ENCODE assay signal across 11 cellular contexts in the genomic region with DNA sequence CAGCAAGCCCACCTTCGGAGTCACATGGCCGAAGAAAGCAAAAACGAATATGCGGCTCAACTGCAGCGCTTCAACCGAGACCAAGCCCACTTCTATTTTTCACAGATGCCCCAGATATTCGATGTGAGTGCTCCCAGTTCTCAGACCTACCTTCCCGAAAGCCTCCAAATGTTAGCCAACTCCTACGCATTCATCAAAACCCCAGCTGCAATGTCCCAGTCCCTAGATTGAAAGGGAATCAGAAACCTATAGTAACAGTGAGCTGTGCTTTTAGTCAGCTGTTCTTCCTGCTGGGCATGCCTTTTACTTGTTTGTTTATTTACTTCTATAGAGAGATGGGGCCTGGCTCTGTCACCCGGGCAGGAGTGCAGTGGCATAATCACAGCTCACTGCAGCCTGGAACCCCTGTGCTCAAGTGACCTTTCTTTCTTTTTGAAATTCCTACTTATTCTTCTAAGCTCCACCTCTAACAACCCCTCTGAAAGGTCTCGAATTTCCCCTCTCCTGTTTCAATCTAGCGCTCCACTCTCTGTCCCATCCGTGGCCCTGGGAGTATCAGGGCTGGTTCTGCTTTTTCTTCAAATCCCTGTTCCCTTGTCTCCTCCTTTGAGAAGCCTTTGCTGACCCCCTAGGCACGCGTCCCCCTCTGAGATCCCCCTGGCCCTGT. TPM values are rescaled to one million over a fixed set of nuclear protein-coding genes. Genes with fewer than 3 reads are reported as not detected.
DNase-seq lines count a peak whose midpoint lies in the region; ATAC-seq, FAIRE-seq and TF ChIP-seq lines count a peak whose summit lies in the region.
"Had no signal": no experiment of that assay in that cellular context is flagged by ENCODE, and none has a peak within 500 bp of the region (broad histone marks: within the 10 kb centered on the region; RNA-seq: fewer than 3 reads in every experiment).

No MANE protein-coding gene starts in this region.

- H3K4me2 ChIP-seq in endothelial cell of umbilical vein (ENCODE audit: insufficient read depth, low read length) = no peak overlapping the region

- H3K27me3 Mint-ChIP-seq in osteocyte (ENCODE audit: unreplicated experiment) = no peaks in the 10 kb centered on the region

- dilution Hi-C loops in endothelial cell of umbilical vein (cut with MboI; ENCODE audit: extremely low pct_ligation_motif_present, low sequenced_read_pairs) = no loop called here

- peaks cover 28% of the 10 kb centered on the region for H3K36me3 Mint-ChIP-seq in osteocyte (ENCODE audit: unreplicated experiment)

- H3K79me2 ChIP-seq in endothelial cell of umbilical vein (ENCODE audit: control insufficient read depth, insufficient read depth, low read length) = peaks cover 37% of the 10 kb centered on the region

- intact Hi-C loops in endothelial cell of umbilical vein (cut with micrococcal nuclease) = loop anchor here (5.0 kb wide), 1 partner anchor 1832 kb away; no protein-coding TSS in a partner anchor

- H3K27ac Mint-ChIP-seq in osteocyte (ENCODE audit: unreplicated experiment) = peak overlapping the region; percentile 93

- WGBS in HUES64 = 58% methylated on average over 15 of the region's 15 CpGs

- POLR2A ChIA-PET in endothelial cell of umbilical vein (lab: Charles Lee) = no interaction called here

- H4K20me1 ChIP-seq in endothelial cell of umbilical vein (replicated peaks; ENCODE audit: control insufficient read depth, extremely low read depth, insufficient read depth, low read length) = no peaks in the 10 kb centered on the region

- no peaks in the 10 kb centered on the region for H3K9me1 ChIP-seq in endothelial cell of umbilical vein (replicated peaks; ENCODE audit: control insufficient read depth, extremely low read depth, insufficient read depth, low read length)

- H3K36me3 ChIP-seq in HUES64 (ENCODE audit: insufficient read depth, low read length) (peaks cover 62% of the 10 kb centered on the region), endothelial cell of umbilical vein (ENCODE audit: control insufficient read depth in 2 of 2, extremely low read depth in 1 of 2, insufficient read depth in 2 of 2, low read length in 2 of 2) (peaks cover 7 to 30% of the 10 kb centered on the region in 2 experiments)

- H3K9me3 ChIP-seq in HUES64 (ENCODE audit: insufficient read depth, low read depth, low read length) (no peaks in the 10 kb centered on the region), endothelial cell of umbilical vein (replicated peaks; ENCODE audit: control insufficient read depth, insufficient read depth, low read length) (no peaks in the 10 kb centered on the region)

- no TSS peak for BruUV-seq in endothelial cell of umbilical vein (replicated peaks; lab: Mats Ljungman, UMichigan)

- H3K9ac ChIP-seq in HUES64 (ENCODE audit: low read depth, low read length) (peak overlapping the region; percentile 28; the same call in 1 of the 2 replicates), endothelial cell of umbilical vein (replicated peaks; ENCODE audit: extremely low read depth, insufficient read depth, low read length) (no peak overlapping the region)

- no peaks in the 10 kb centered on the region for H3K27me3 ChIP-seq in HUES64 (ENCODE audit: insufficient read depth, low read length)
- no peaks in the 10 kb centered on the region for H3K27me3 ChIP-seq in endothelial cell of umbilical vein (ENCODE audit: control insufficient read depth in 2 of 2, insufficient read depth in 2 of 2, low read length in 2 of 2)

- no peak for FAIRE-seq in endothelial cell of umbilical vein (lab: Jason Lieb, UNC)
- FAIRE-seq: small intestine had no signal

- DNase-seq in AG10803 (ENCODE audit: low read depth) = no peak
- DNase-seq in endothelial cell of umbilical vein (ENCODE audit: low read depth, low spot score) = no peak
- no peak for DNase-seq in osteocyte (ENCODE audit: extremely low spot score, unreplicated experiment)
- no peak for DNase-seq in NCI-H1694 treated with DMSO at 0.1 percent for 48 hours (lab: John Stamatoyannopoulos, UW)
- DNase-seq in NCI-H345 (lab: John Stamatoyannopoulos, UW) = no peak
- DNase-seq in LoVo (ENCODE audit: low spot score) = no peak
- DNase-seq: activated gamma-delta T cell treated with Interleukin-2 at 50 U/mL for 16 hours, DMS79, small intestine had no signal

- H3K4me1 ChIP-seq in HUES64 (ENCODE audit: insufficient read depth, low read length) (peaks cover 30% of the 10 kb centered on the region), endothelial cell of umbilical vein (ENCODE audit: control insufficient read depth, extremely low read depth, insufficient read depth, low read length) (peaks cover 30% of the 10 kb centered on the region)

- H3K4me3 ChIP-seq in AG10803 (ENCODE audit: low read length) (peak overlapping the region; percentile 16), HUES64 (ENCODE audit: low read length) (no peak overlapping the region; the same call in 1 of the 2 replicates), endothelial cell of umbilical vein (replicated peaks in 1 of 3; ENCODE audit: insufficient read depth in 1 of 3, low read depth in 1 of 3, low read length in 3 of 3) (no peak overlapping the region)

- TF ChIP-seq POLR2A in endothelial cell of umbilical vein (IDR thresholded peaks at IDR 0.05; ENCODE audit: low read depth, low read length) = no peak

- TF ChIP-seq CTCF in AG10803 (conservative IDR thresholded peaks at IDR 0.05; ENCODE audit: low read length) (no peak), endothelial cell of umbilical vein (IDR thresholded peaks at IDR 0.05; ENCODE audit: extremely low read depth in 1 of 2, insufficient read depth in 1 of 2, low read depth in 1 of 2, low read length in 2 of 2) (no peak), osteocyte (IDR thresholded peaks at IDR 0.05) (no peak)

- H3K9me3 Mint-ChIP-seq in osteocyte (ENCODE audit: unreplicated experiment) = no peaks in the 10 kb centered on the region

- H2AFZ ChIP-seq in endothelial cell of umbilical vein (ENCODE audit: low read depth, low read length) = no peak overlapping the region

- H3K27ac ChIP-seq in HUES64 (ENCODE audit: low read depth, low read length) (peak overlapping the region; percentile 85), endothelial cell of umbilical vein (ENCODE audit: insufficient read depth, low read depth, low read length) (peak overlapping the region; percentile 66)

- H3K4me3 Mint-ChIP-seq in osteocyte (ENCODE audit: unreplicated experiment) = peak overlapping the region; percentile 56

- CTCF ChIA-PET in endothelial cell of umbilical vein (lab: Charles Lee) = interaction anchor here (1.4 to 1.5 kb wide), 3 partner anchors 60 to 227 kb away, joined by 4 to 6 read pairs (median 4); no protein-coding TSS in a partner anchor

- peaks cover 53% of the 10 kb centered on the region for H3K4me1 Mint-ChIP-seq in osteocyte (ENCODE audit: unreplicated experiment)

- no peak for ATAC-seq in HG03342 (IDR thresholded peaks at IDR 0.05; ENCODE audit: unreplicated experiment)

RNA-seq across cellular contexts. Expression of gene TRIP10, which starts 4.4 kb away (rescaled TPM):
- polyA plus RNA-seq in HUES64 (2013, experiment 1 of 2) = 51.4 TPM
- polyA plus RNA-seq in HUES64 (2013, experiment 2 of 2) = 55.0 TPM
- total RNA-seq in endothelial cell of umbilical vein (65.7 and 69.3 TPM in 2 replicates), osteocyte (51.1 and 53.8 TPM in 2 replicates)
- 26.3 and 28.4 TPM in 2 replicates for polyA plus RNA-seq in endothelial cell of umbilical vein
- polyA plus RNA-seq in endothelial cell of umbilical vein (2011; cell fraction: cytosol; rRNA removed) = 36.2 and 40.0 TPM in 2 replicates
- polyA plus RNA-seq in endothelial cell of umbilical vein (2011; cell fraction: nucleus; rRNA removed) = 175 and 176 TPM in 2 replicates
- 80.6 and 95.7 TPM in 2 replicates for polyA plus RNA-seq in endothelial cell of umbilical vein (2012)
- 21.6 and 38.2 TPM in 2 replicates for polyA minus RNA-seq in endothelial cell of umbilical vein
- polyA minus RNA-seq in endothelial cell of umbilical vein (2011; cell fraction: cytosol; rRNA and poly(A)+ RNA removed) = 22.0 TPM
- polyA minus RNA-seq in endothelial cell of umbilical vein (2011; cell fraction: nucleus; rRNA and poly(A)+ RNA removed) = 16.5 and 20.3 TPM in 2 replicates

RNA-seq across cellular contexts. Expression of gene GPR108, which starts 6.5 kb away (rescaled TPM):
- 22.0 TPM for polyA plus RNA-seq in HUES64 (2013, experiment 1 of 2)
- 17.8 TPM for polyA plus RNA-seq in HUES64 (2013, experiment 2 of 2)
- total RNA-seq in endothelial cell of umbilical vein = 52.6 and 68.5 TPM in 2 replicates
- polyA plus RNA-seq in endothelial cell of umbilical vein = 76.0 and 80.2 TPM in 2 replicates
- polyA plus RNA-seq in endothelial cell of umbilical vein (2011; cell fraction: cytosol; rRNA removed) = 50.5 and 54.3 TPM in 2 replicates
- 127 and 161 TPM in 2 replicates for polyA plus RNA-seq in endothelial cell of umbilical vein (2011; cell fraction: nucleus; rRNA removed)
- polyA plus RNA-seq in endothelial cell of umbilical vein (2012) = 46.1 and 52.6 TPM in 2 replicates
- 64.8 and 67.1 TPM in 2 replicates for polyA minus RNA-seq in endothelial cell of umbilical vein
- polyA minus RNA-seq in endothelial cell of umbilical vein (2011; cell fraction: cytosol; rRNA and poly(A)+ RNA removed) = 35.6 TPM
- 23.1 and 35.2 TPM in 2 replicates for polyA minus RNA-seq in endothelial cell of umbilical vein (2011; cell fraction: nucleus; rRNA and poly(A)+ RNA removed)
- 45.4 and 51.5 TPM in 2 replicates for total RNA-seq in osteocyte

RNA-seq across cellular contexts. Expression of gene SH2D3A, which starts 23.4 kb away (rescaled TPM):
- 7.2 TPM for polyA plus RNA-seq in HUES64 (2013, experiment 1 of 2)
- 6.7 TPM for polyA plus RNA-seq in HUES64 (2013, experiment 2 of 2)
- 0.53 TPM in 1 of 2 replicates, not detected in the other for total RNA-seq in endothelial cell of umbilical vein
- 0.04 and 0.06 TPM in 2 replicates for polyA plus RNA-seq in endothelial cell of umbilical vein
- polyA plus RNA-seq in endothelial cell of umbilical vein (2011; cell fraction: cytosol; rRNA removed) = 0.07 and 0.08 TPM in 2 replicates
- polyA plus RNA-seq in endothelial cell of umbilical vein (2011; cell fraction: nucleus; rRNA removed) = 0.40 and 0.45 TPM in 2 replicates
- polyA plus RNA-seq in endothelial cell of umbilical vein (2012) = 0.37 and 0.41 TPM in 2 replicates
- polyA minus RNA-seq in endothelial cell of umbilical vein = 1.1 TPM in 1 of 2 replicates, not detected in the other
- 11.0 TPM for polyA minus RNA-seq in endothelial cell of umbilical vein (2011; cell fraction: cytosol; rRNA and poly(A)+ RNA removed)
- polyA minus RNA-seq in endothelial cell of umbilical vein (2011; cell fraction: nucleus; rRNA and poly(A)+ RNA removed) = not detected in 2 replicates
- not detected in 2 replicates for total RNA-seq in osteocyte

RNA-seq across cellular contexts. Expression of gene C3, which starts 23.4 kb away (rescaled TPM):
- polyA plus RNA-seq in HUES64 (2013, experiment 1 of 2) = 1.3 TPM
- polyA plus RNA-seq in HUES64 (2013, experiment 2 of 2) = 1.6 TPM
- total RNA-seq in endothelial cell of umbilical vein (not detected in 2 replicates), osteocyte (0.56 TPM in 1 of 2 replicates, not detected in the other)
- polyA plus RNA-seq in endothelial cell of umbilical vein = 0.08 and 0.23 TPM in 2 replicates
- polyA plus RNA-seq in endothelial cell of umbilical vein (2011; cell fraction: cytosol; rRNA removed) = 0.34 TPM in 1 of 2 replicates, not detected in the other
- 0.26 and 0.50 TPM in 2 replicates for polyA plus RNA-seq in endothelial cell of umbilical vein (2011; cell fraction: nucleus; rRNA removed)
- polyA plus RNA-seq in endothelial cell of umbilical vein (2012) = 0.61 and 1.5 TPM in 2 replicates
- polyA minus RNA-seq in endothelial cell of umbilical vein = 1.3 and 8.9 TPM in 2 replicates
- 159 TPM for polyA minus RNA-seq in endothelial cell of umbilical vein (2011; cell fraction: cytosol; rRNA and poly(A)+ RNA removed)
- 10.0 and 10.7 TPM in 2 replicates for polyA minus RNA-seq in endothelial cell of umbilical vein (2011; cell fraction: nucleus; rRNA and poly(A)+ RNA removed)

RNA-seq across cellular contexts. Expression of gene VAV1, which starts 28.7 kb away (rescaled TPM):
- polyA plus RNA-seq in HUES64 (2013, experiment 1 of 2) = 0.10 TPM
- 0.13 TPM for polyA plus RNA-seq in HUES64 (2013, experiment 2 of 2)
- total RNA-seq in endothelial cell of umbilical vein (not detected in 2 replicates), osteocyte (not detected in 2 replicates)
- not detected in 2 replicates for polyA plus RNA-seq in endothelial cell of umbilical vein
- polyA plus RNA-seq in endothelial cell of umbilical vein (2011; cell fraction: cytosol; rRNA removed) = not detected in 2 replicates
- polyA plus RNA-seq in endothelial cell of umbilical vein (2011; cell fraction: nucleus; rRNA removed) = not detected in 2 replicates
- polyA plus RNA-seq in endothelial cell of umbilical vein (2012) = not detected in 2 replicates
- polyA minus RNA-seq in endothelial cell of umbilical vein = 0.23 TPM in 1 of 2 replicates, not detected in the other
- not detected for polyA minus RNA-seq in endothelial cell of umbilical vein (2011; cell fraction: cytosol; rRNA and poly(A)+ RNA removed)
- polyA minus RNA-seq in endothelial cell of umbilical vein (2011; cell fraction: nucleus; rRNA and poly(A)+ RNA removed) = not detected in 2 replicates
